Comparison of ENCODE assay signal across 25 cellular contexts in genomic region chr9:79809477-79809876, GRCh38.
DNase-seq lines count a peak whose midpoint lies in the region; ATAC-seq, FAIRE-seq and TF ChIP-seq lines count a peak whose summit lies in the region.
"Had no signal": no experiment of that assay in that cellular context is flagged by ENCODE, and none has a peak within 500 bp of the region (broad histone marks: within the 10 kb centered on the region; RNA-seq: fewer than 3 reads in every experiment).

No MANE protein-coding gene starts in this region.

- H3K9me2 ChIP-seq in SK-N-SH: no peaks in the 10 kb centered on the region
- no peaks in the 10 kb centered on the region for H3K9me2 ChIP-seq in hepatocyte (replicated peaks; ENCODE audit: insufficient read depth)

- ATAC-seq in SK-N-SH treated with all-trans-retinoic acid at 6 μM for 48 hours: peak; percentile 26; the same call in 2 of the 3 replicates
- ATAC-seq: HCT116, K562 had no signal

- TF ChIP-seq CTCF in SK-N-SH (IDR thresholded peaks at IDR 0.05) (no peak), astrocyte (IDR thresholded peaks at IDR 0.05; ENCODE audit: insufficient read depth, low read depth, low read length) (no peak), hepatocyte (IDR thresholded peaks at IDR 0.05; ENCODE audit: poor library complexity) (no peak), smooth muscle cell (IDR thresholded peaks at IDR 0.05; ENCODE audit: borderline replicate concordance, insufficient read depth, poor library complexity, severe bottlenecking) (no peak)

- CTCF ChIA-PET in SK-N-SH (lab: Yijun Ruan, JAX): no interaction called here

- H3K36me3 ChIP-seq in SK-N-SH (replicated peaks in 1 of 2; ENCODE audit: control insufficient read depth in 1 of 2, insufficient read depth in 2 of 2, low read length in 1 of 2) (no peaks in the 10 kb centered on the region), astrocyte (ENCODE audit: insufficient read depth, low read length) (no peaks in the 10 kb centered on the region), hepatocyte (replicated peaks; ENCODE audit: insufficient read depth, low read depth) (no peaks in the 10 kb centered on the region), smooth muscle cell (ENCODE audit: low read depth) (no peaks in the 10 kb centered on the region)

- H3K27me3 Mint-ChIP-seq in astrocyte (ENCODE audit: low read depth, unreplicated experiment): peaks cover 2% of the 10 kb centered on the region
- H3K27me3 Mint-ChIP-seq: B cell; CD4-positive, alpha-beta T cell had no signal

- H2AFZ ChIP-seq in SK-N-SH (ENCODE audit: low read depth) (no peak overlapping the region), astrocyte (ENCODE audit: low read depth, low read length) (no peak overlapping the region), hepatocyte (no peak overlapping the region), smooth muscle cell (ENCODE audit: low read depth) (no peak overlapping the region)

- H3K9me3 Mint-ChIP-seq in astrocyte (ENCODE audit: unreplicated experiment): no peaks in the 10 kb centered on the region
- H3K9me3 Mint-ChIP-seq: CD4-positive, alpha-beta T cell had no signal

- peaks cover 18% of the 10 kb centered on the region for H3K4me1 Mint-ChIP-seq in astrocyte (ENCODE audit: low read depth, unreplicated experiment)

- H3K4me1 ChIP-seq in SK-N-SH (ENCODE audit: control insufficient read depth in 1 of 2, insufficient read depth in 2 of 2, low read depth in 1 of 2, low read length in 1 of 2): peaks cover 0 to 18% of the 10 kb centered on the region in 2 experiments; a peak in 2 of 4 replicates
- H3K4me1 ChIP-seq in astrocyte (ENCODE audit: insufficient read depth, low read length): peaks cover 18% of the 10 kb centered on the region
- H3K4me1 ChIP-seq in hepatocyte (ENCODE audit: insufficient read depth): peaks cover 8% of the 10 kb centered on the region
- H3K4me1 ChIP-seq in smooth muscle cell (ENCODE audit: low read depth): peaks cover 13% of the 10 kb centered on the region
- H3K4me1 ChIP-seq: Caco-2 had no signal

- H4K20me1 ChIP-seq in SK-N-SH (ENCODE audit: insufficient read depth) (no peaks in the 10 kb centered on the region), astrocyte (ENCODE audit: insufficient read depth, low read length) (no peaks in the 10 kb centered on the region), hepatocyte (ENCODE audit: insufficient read depth, poor library complexity, severe bottlenecking) (no peaks in the 10 kb centered on the region), smooth muscle cell (ENCODE audit: low read depth) (no peaks in the 10 kb centered on the region)

- H3K9ac ChIP-seq in SK-N-SH: no peak overlapping the region
- no peak overlapping the region for H3K9ac ChIP-seq in astrocyte (ENCODE audit: low read length)
- H3K9ac ChIP-seq in smooth muscle cell (ENCODE audit: low read depth): no peak overlapping the region

- H3K27ac Mint-ChIP-seq in astrocyte (ENCODE audit: unreplicated experiment): peak overlapping the region; percentile 84
- H3K27ac Mint-ChIP-seq: B cell; CD4-positive, alpha-beta T cell had no signal

- no peak for FAIRE-seq in astrocyte (lab: Jason Lieb, UNC)
- FAIRE-seq: K562 had no signal

- H3K9me3 ChIP-seq in SK-N-SH (no peaks in the 10 kb centered on the region), astrocyte (ENCODE audit: insufficient read depth, low read depth, low read length) (no peaks in the 10 kb centered on the region), hepatocyte (ENCODE audit: low read depth) (no peaks in the 10 kb centered on the region), smooth muscle cell (replicated peaks; ENCODE audit: low read depth) (no peaks in the 10 kb centered on the region)
- H3K9me3 ChIP-seq: Caco-2 had no signal

- no peak for DNase-seq in SK-N-SH
- no peak for DNase-seq in astrocyte (ENCODE audit: low read depth)
- DNase-seq in hepatocyte (ENCODE audit: low spot score): no peak
- no peak for DNase-seq in smooth muscle cell (lab: John Stamatoyannopoulos, UW; ENCODE audit: unreplicated experiment)
- DNase-seq in NK-92 treated with Interleukin-12 subunit alpha and Interleukin-12 subunit beta, amount 100 ng/mL, for 24 hours (lab: John Stamatoyannopoulos, UW): no peak
- DNase-seq in NCI-H748 (lab: John Stamatoyannopoulos, UW; ENCODE audit: unreplicated experiment): no peak
- no peak for DNase-seq in NCI-H2081 (lab: John Stamatoyannopoulos, UW)
- DNase-seq: CD4-positive, alpha-beta T cell; DMS153; GDM1; GOT3; NCI-H1105 treated with DMSO at 0.1 percent for 48 hours; NCI-H1694; NCI-H2107; NCI-H2227 treated with DMSO at 0.1 percent for 48 hours; NCI-H510A treated with DMSO at 0.1 percent for 48 hours; NCI-H82; RPMI8226; SHP77 treated with DMSO at 0.1 percent for 48 hours had no signal

- TF ChIP-seq EP300 in SK-N-SH (IDR thresholded peaks at IDR 0.05; ENCODE audit: borderline replicate concordance in 1 of 2, low read depth in 1 of 2, low read length in 1 of 2): no peak

- H3K4me2 ChIP-seq in SK-N-SH (no peak overlapping the region), astrocyte (ENCODE audit: low read length) (peak overlapping the region; percentile 60), hepatocyte (peak overlapping the region; percentile 33), smooth muscle cell (peak overlapping the region; percentile 74)

- no peak overlapping the region for H3K4me3 Mint-ChIP-seq in astrocyte (ENCODE audit: unreplicated experiment)
- H3K4me3 Mint-ChIP-seq: B cell; CD4-positive, alpha-beta T cell had no signal

- H3K79me2 ChIP-seq in SK-N-SH (ENCODE audit: insufficient read depth) (no peaks in the 10 kb centered on the region), astrocyte (ENCODE audit: insufficient read depth, low read length) (no peaks in the 10 kb centered on the region), hepatocyte (no peaks in the 10 kb centered on the region), smooth muscle cell (ENCODE audit: low read depth) (no peaks in the 10 kb centered on the region)

- no peaks in the 10 kb centered on the region for H3K36me3 Mint-ChIP-seq in astrocyte (ENCODE audit: low read depth, unreplicated experiment)

- H3K27me3 ChIP-seq in SK-N-SH (ENCODE audit: insufficient read depth): no peaks in the 10 kb centered on the region
- no peaks in the 10 kb centered on the region for H3K27me3 ChIP-seq in astrocyte (ENCODE audit: insufficient read depth, low read length)
- no peaks in the 10 kb centered on the region for H3K27me3 ChIP-seq in hepatocyte
- no peaks in the 10 kb centered on the region for H3K27me3 ChIP-seq in smooth muscle cell (ENCODE audit: low read depth)

- POLR2A ChIA-PET in SK-N-SH (lab: Yijun Ruan, JAX): no interaction called here

- 66% methylated on average over 2 of the region's 2 CpGs for WGBS in SK-N-SH (ENCODE audit: low lambda C conversion rate)
- 37% methylated on average over 2 of the region's 2 CpGs for WGBS in hepatocyte (ENCODE audit: low lambda C conversion rate, missing lambda C conversion rate)
- 8% methylated on average over 2 of the region's 2 CpGs for WGBS in smooth muscle cell (ENCODE audit: low lambda C conversion rate)

- H3K27ac ChIP-seq in SK-N-SH (ENCODE audit: low read depth in 2 of 2, low read length in 1 of 2) (peak overlapping the region in 1 of 2 experiments; percentile 4; a peak in 1 of 4 replicates), astrocyte (ENCODE audit: low read depth, low read length) (no peak overlapping the region), hepatocyte (no peak overlapping the region), smooth muscle cell (ENCODE audit: low read depth) (peak overlapping the region; percentile 58)
- H3K27ac ChIP-seq: 22Rv1 had no signal

- no peak overlapping the region for H3K4me3 ChIP-seq in SK-N-SH (ENCODE audit: low read depth in 2 of 2, low read length in 1 of 2)
- no peak overlapping the region for H3K4me3 ChIP-seq in astrocyte (ENCODE audit: insufficient read depth, low read depth, low read length)
- no peak overlapping the region for H3K4me3 ChIP-seq in hepatocyte
- H3K4me3 ChIP-seq in smooth muscle cell: peak overlapping the region; percentile 22
- H3K4me3 ChIP-seq: K562 had no signal

- peaks cover 5% of the 10 kb centered on the region for H3F3A ChIP-seq in SK-N-SH (replicated peaks; ENCODE audit: insufficient read depth)
- no peaks in the 10 kb centered on the region for H3F3A ChIP-seq in smooth muscle cell (ENCODE audit: low read depth)

- TF ChIP-seq RAD21 in SK-N-SH (IDR thresholded peaks at IDR 0.05; ENCODE audit: low read length): no peak

TF ChIP-seq in SK-N-SH treated with all-trans-retinoic acid at 6 μM for 48 hours, 23 proteins besides CTCF, POLR2A, EP300 and RAD21 (continues in another document):
- TF ChIP-seq POU6F1 (CRISPR knock-in tag; IDR thresholded peaks at IDR 0.05; ENCODE audit: borderline replicate concordance, low read depth): no peak

TF ChIP-seq in SK-N-SH, 30 proteins besides CTCF, POLR2A, EP300 and RAD21:
- TF ChIP-seq MAX (IDR thresholded peaks at IDR 0.05; ENCODE audit: low read depth) (no peak), USF1 (IDR thresholded peaks at IDR 0.05; ENCODE audit: borderline replicate concordance, low read depth) (no peak), NFIC (IDR thresholded peaks at IDR 0.05; ENCODE audit: borderline replicate concordance) (no peak), TCF12 (IDR thresholded peaks at IDR 0.05) (no peak), EZH2phosphoT487 (IDR thresholded peaks at IDR 0.05; ENCODE audit: borderline replicate concordance, low read depth) (no peak), RCOR1 (IDR thresholded peaks at IDR 0.05; ENCODE audit: low read length) (no peak), JUND (IDR thresholded peaks at IDR 0.05) (no peak)
